Comparison of ENCODE assay signal across 1 cellular context in genomic region chr5:131164161-131164930, GRCh38.
A peak's percentile ranks its signal among the peaks of the same experiment; 100 is the strongest.
TF ChIP-seq lines count a peak whose summit lies in the region.

No MANE protein-coding gene starts in this region.

TF ChIP-seq in K562, 482 proteins besides CTCF, POLR2A, EP300 and RAD21 (continued from another document and continues in another):
- TF ChIP-seq ZBTB40 (IDR thresholded peaks at IDR 0.05) (peak; percentile 43; the same call in 1 of the 2 replicates), ZBTB40 (CRISPR knock-in tag; IDR thresholded peaks at IDR 0.05) (no peak), SMAD3 (CRISPR knock-in tag; conservative IDR thresholded peaks at IDR 0.05) (0 out of 2 replicates have a peak, but pooled peaks have one; percentile 72), RREB1 (CRISPR knock-in tag; IDR thresholded peaks at IDR 0.05) (0 out of 2 replicates have a peak, but pooled peaks have one; percentile 5), PCBP2 (IDR thresholded peaks at IDR 0.05; ENCODE audit: low read depth, low read length, poor library complexity, severe bottlenecking) (no peak), ZNF431 (CRISPR knock-in tag; IDR thresholded peaks at IDR 0.05) (peak; percentile 85), MTA2 (IDR thresholded peaks at IDR 0.05; ENCODE audit: low read depth) (no peak), NUFIP1 (IDR thresholded peaks at IDR 0.05; ENCODE audit: partially characterized antibody) (no peak), SREBF2 (CRISPR knock-in tag; IDR thresholded peaks at IDR 0.05) (no peak), IFI16 (CRISPR knock-in tag; IDR thresholded peaks at IDR 0.05) (no peak), GATAD2A (IDR thresholded peaks at IDR 0.05) (peak; percentile 75; the same call in 1 of the 2 replicates), HDGF (IDR thresholded peaks at IDR 0.05) (no peak), ZBTB17 (CRISPR knock-in tag; IDR thresholded peaks at IDR 0.05) (peak; percentile 76), RBM25 (IDR thresholded peaks at IDR 0.05; ENCODE audit: low read depth, low read length, severe bottlenecking) (peak; percentile 20), BCOR (IDR thresholded peaks at IDR 0.05) (peak; percentile 41; the same call in 1 of the 2 replicates), HBP1 (CRISPR knock-in tag; IDR thresholded peaks at IDR 0.05) (0 out of 2 replicates have a peak, but pooled peaks have one; percentile 36), RCOR1 (IDR thresholded peaks at IDR 0.05; ENCODE audit: borderline replicate concordance in 1 of 2, low read depth in 2 of 2, low read length in 2 of 2) (peak in 1 of 2 experiments; percentile 91; a peak in 2 of 4 replicates), BRD9 (IDR thresholded peaks at IDR 0.05; ENCODE audit: low read depth, partially characterized antibody) (peak; percentile 65), E2F8 (IDR thresholded peaks at IDR 0.05; ENCODE audit: low read depth, partially characterized antibody) (peak; percentile 95), ZBTB8A (IDR thresholded peaks at IDR 0.05; ENCODE audit: partially characterized antibody) (no peak), E2F5 (CRISPR knock-in tag; IDR thresholded peaks at IDR 0.05) (peak; percentile 83; the same call in 1 of the 2 replicates), MTA3 (IDR thresholded peaks at IDR 0.05; ENCODE audit: borderline replicate concordance) (peak; percentile 79; the same call in 1 of the 2 replicates), ZNF583 (CRISPR knock-in tag; IDR thresholded peaks at IDR 0.05) (0 out of 2 replicates have a peak, but pooled peaks have one; percentile 35), TBP (optimal IDR thresholded peaks at IDR 0.05; ENCODE audit: low read depth, low read length) (peak; percentile 61), ZNF644 (tag; IDR thresholded peaks at IDR 0.05; ENCODE audit: low read depth) (no peak), CXXC5 (CRISPR knock-in tag; IDR thresholded peaks at IDR 0.05) (peak; percentile 88), SMARCA4 (IDR thresholded peaks at IDR 0.05) (peak; percentile 14), XRCC3 (IDR thresholded peaks at IDR 0.05) (no peak), CREB1 (IDR thresholded peaks at IDR 0.05) (no peak), CREB1 (CRISPR knock-in tag; IDR thresholded peaks at IDR 0.05) (no peak), ZNF282 (CRISPR knock-in tag; IDR thresholded peaks at IDR 0.05) (0 out of 2 replicates have a peak, but pooled peaks have one; percentile 53), SMARCE1 (IDR thresholded peaks at IDR 0.05) (no peak; the same call in none of the 2 replicates), ZNF511 (CRISPR knock-in tag; IDR thresholded peaks at IDR 0.05) (peak; percentile 89; the same call in 1 of the 2 replicates), WHSC1 (IDR thresholded peaks at IDR 0.05; ENCODE audit: low read length) (no peak), ZNF695 (CRISPR knock-in tag; IDR thresholded peaks at IDR 0.05) (0 out of 2 replicates have a peak, but pooled peaks have one; percentile 66), HDAC8 (tag; IDR thresholded peaks at IDR 0.05) (0 out of 2 replicates have a peak, but pooled peaks have one; percentile 56), STAT5A (IDR thresholded peaks at IDR 0.05; ENCODE audit: borderline replicate concordance, low read length) (no peak), JUNB (CRISPR knock-in tag; conservative IDR thresholded peaks at IDR 0.05) (no peak), GTF2B (IDR thresholded peaks at IDR 0.05; ENCODE audit: extremely low read depth, insufficient read length) (no peak), MIER1 (IDR thresholded peaks at IDR 0.05; ENCODE audit: low read depth) (no peak), OTX1 (CRISPR knock-in tag; IDR thresholded peaks at IDR 0.05) (0 out of 2 replicates have a peak, but pooled peaks have one; percentile 55), TAF9B (IDR thresholded peaks at IDR 0.05; ENCODE audit: partially characterized antibody) (peak; percentile 14)
